In genomic region chr20:36392989-36393388, GRCh38 we compare ENCODE assay signal across 3 cellular contexts.
"Had no signal": no experiment of that assay in that cellular context is flagged by ENCODE, and none has a peak within 500 bp of the region (broad histone marks: within the 10 kb centered on the region; RNA-seq: fewer than 3 reads in every experiment).

No MANE protein-coding gene starts in this region.

- ATAC-seq: GM12878 had no signal

- DNase-seq: GDM1, GF-D8 had no signal

- H3K4me3 ChIP-seq: GM12878 had no signal
